ENCODE assay signal across 9 cellular contexts in the genomic region with DNA sequence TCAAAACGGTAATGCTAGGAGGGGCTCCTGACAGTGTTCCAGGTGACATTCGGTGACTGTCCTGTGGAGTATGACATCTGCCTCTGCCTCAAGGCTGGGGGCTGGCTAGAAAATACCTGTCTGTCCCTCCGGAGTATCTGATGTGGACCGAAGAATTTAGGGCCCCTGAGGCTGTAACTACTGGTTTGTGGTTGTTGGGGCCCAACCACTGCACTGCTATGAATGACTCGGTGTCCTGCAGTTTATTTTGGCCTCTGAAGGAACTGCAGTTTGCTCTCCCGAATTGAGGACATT.
A peak's percentile ranks its signal among the peaks of the same experiment; 100 is the strongest.
DNase-seq lines count a peak whose midpoint lies in the region; ATAC-seq, FAIRE-seq and TF ChIP-seq lines count a peak whose summit lies in the region.
"Had no signal": no experiment of that assay in that cellular context is flagged by ENCODE, and none has a peak within 500 bp of the region (broad histone marks: within the 10 kb centered on the region; RNA-seq: fewer than 3 reads in every experiment).

No MANE protein-coding gene starts in this region.

- peak overlapping the region; percentile 66 for H3K4me3 ChIP-seq in cardiac muscle cell
- peak overlapping the region; percentile 80 for H3K4me3 ChIP-seq in iPS-11a (ENCODE audit: low read depth, low read length)

- H3K27ac Mint-ChIP-seq in stimulated activated naive B cell treated with anti-CD40 and anti-IgM and Interleukin-4, amounts not matched to agents 10 μg/mL and 1 μg/mL and 100 μg/mL, for 72 hours: no peak overlapping the region

- no peak for DNase-seq in cardiac muscle cell (ENCODE audit: low read depth in 1 of 2, low spot score in 1 of 2)
- DNase-seq in left cardiac atrium: no peak
- DNase-seq in activated T-cell treated with anti-CD3 and anti-CD28 coated beads, Interleukin-2, amount 50 U/mL, for 1 hour: peak; percentile 18
- no peak for DNase-seq in stimulated activated naive B cell treated with anti-CD40 and anti-IgM and Interleukin-4, amounts not matched to agents 10 μg/mL and 1 μg/mL and 100 μg/mL, for 72 hours
- no peak for DNase-seq in NCI-H526 (lab: John Stamatoyannopoulos, UW)
- DNase-seq in GM12891 (ENCODE audit: insufficient read length, low spot score): no peak
- no peak for DNase-seq in T1000 (lab: John Stamatoyannopoulos, UW)
- DNase-seq: AML-193 had no signal

- FAIRE-seq in GM12891 (lab: Jason Lieb, UNC): no peak

- no peak for TF ChIP-seq POLR2A in GM12891 (IDR thresholded peaks at IDR 0.05; ENCODE audit: low read depth, low read length)

- H3K4me3 Mint-ChIP-seq in stimulated activated naive B cell treated with anti-CD40 and anti-IgM and Interleukin-4, amounts not matched to agents 10 μg/mL and 1 μg/mL and 100 μg/mL, for 72 hours: peak overlapping the region; percentile 86 to 92

- no peak for TF ChIP-seq CTCF in cardiac muscle cell (IDR thresholded peaks at IDR 0.05; ENCODE audit: low read depth, low read length)

- peaks cover 10 to 24% of the 10 kb centered on the region in 2 donors for H3K4me1 Mint-ChIP-seq in stimulated activated naive B cell treated with anti-CD40 and anti-IgM and Interleukin-4, amounts not matched to agents 10 μg/mL and 1 μg/mL and 100 μg/mL, for 72 hours

- no peak overlapping the region for H3K27ac ChIP-seq in cardiac muscle cell

- ATAC-seq in left cardiac atrium: no peak
- ATAC-seq in stimulated activated naive B cell treated with anti-CD40 and anti-IgM and Interleukin-4, amounts not matched to agents 10 μg/mL and 1 μg/mL and 100 μg/mL, for 72 hours (replicated peaks): no peak

- no peaks in the 10 kb centered on the region for H3K4me1 ChIP-seq in cardiac muscle cell (ENCODE audit: low read depth)

- no peaks in the 10 kb centered on the region for H3K36me3 ChIP-seq in cardiac muscle cell

- no peaks in the 10 kb centered on the region for H3K36me3 Mint-ChIP-seq in stimulated activated naive B cell treated with anti-CD40 and anti-IgM and Interleukin-4, amounts not matched to agents 10 μg/mL and 1 μg/mL and 100 μg/mL, for 72 hours

- no peaks in the 10 kb centered on the region for H3K9me3 ChIP-seq in cardiac muscle cell (ENCODE audit: low read depth)

- peaks cover 41 to 59% of the 10 kb centered on the region in 2 donors for H3K27me3 Mint-ChIP-seq in stimulated activated naive B cell treated with anti-CD40 and anti-IgM and Interleukin-4, amounts not matched to agents 10 μg/mL and 1 μg/mL and 100 μg/mL, for 72 hours

- H3K9me3 Mint-ChIP-seq in stimulated activated naive B cell treated with anti-CD40 and anti-IgM and Interleukin-4, amounts not matched to agents 10 μg/mL and 1 μg/mL and 100 μg/mL, for 72 hours: no peaks in the 10 kb centered on the region

- intact Hi-C loops in left cardiac atrium (cut with DNase I): no loop called here

- H3K27me3 ChIP-seq in cardiac muscle cell: peaks cover 19% of the 10 kb centered on the region

TF ChIP-seq in GM12891, 5 proteins besides CTCF, POLR2A, EP300 and RAD21:
- no peak for TF ChIP-seq TAF1 (IDR thresholded peaks at IDR 0.05; ENCODE audit: low read depth, low read length)
